In the genomic region with DNA sequence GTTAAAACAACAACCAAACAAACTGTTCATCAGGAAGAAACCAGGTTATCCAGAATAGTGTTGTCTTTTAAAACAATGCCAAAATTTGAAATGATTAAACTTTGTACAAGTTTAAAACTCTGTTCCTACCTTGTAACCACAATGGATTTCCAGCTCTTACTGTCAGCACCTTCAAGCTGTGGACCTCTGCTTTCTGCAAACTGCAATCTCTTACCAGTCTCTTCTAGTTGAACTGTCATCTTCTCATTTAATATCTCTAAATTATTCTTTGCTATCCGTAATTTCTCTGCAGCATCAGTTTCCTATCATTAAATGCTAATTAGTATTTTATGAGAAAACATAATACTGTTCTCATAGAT, we compare ENCODE assay signal across 27 cellular contexts. TPM values are rescaled to one million over a fixed set of nuclear protein-coding genes. Genes with fewer than 3 reads are reported as not detected.
"Had no signal": no experiment of that assay in that cellular context is flagged by ENCODE, and none has a peak within 500 bp of the region (broad histone marks: within the 10 kb centered on the region; RNA-seq: fewer than 3 reads in every experiment).

No MANE protein-coding gene starts in this region.

- H3K4me1 ChIP-seq: body of pancreas, lower lobe of right lung, neural progenitor cell, prostate gland, stomach, suprapubic skin, transverse colon had no signal

- H3K36me3 ChIP-seq: neural progenitor cell, prostate gland had no signal

- DNase-seq: activated CD4-positive, alpha-beta T cell treated with anti-CD3 and anti-CD28 coated beads for 1 hour; activated CD4-positive, alpha-beta T cell treated with anti-CD3 and anti-CD28 coated beads, Interleukin-2, amount 50 U/mL, for 1 hour; activated CD8-positive, alpha-beta T cell treated with anti-CD3 and anti-CD28 coated beads, Interleukin-2, amount 10 ng/mL, durations not matched to agents 7 days and 5 days; activated effector memory CD4-positive, alpha-beta T cell treated with Interleukin-2 at 50 U/mL for 16 hours; activated naive CD4-positive, alpha-beta T cell treated with anti-CD3 and anti-CD28 coated beads for 36 hours; activated T-cell treated with anti-CD3 and anti-CD28 coated beads, Interleukin-2, amount 50 U/mL, for 4 hours; body of pancreas; effector CD4-positive, alpha-beta T cell; erythroblast; glutamatergic neuron; lower lobe of right lung; naive B cell; small intestine; stimulated activated CD4-positive, alpha-beta T cell treated with anti-CD3 and anti-CD28 coated beads, Interleukin-2, amount 100 ng/mL, for 24 hours; stomach; T-cell; transverse colon; WERI-Rb-1 had no signal

- ATAC-seq: activated CD8-positive, alpha-beta T cell treated with anti-CD3 and anti-CD28 coated beads, Interleukin-2, amount 10 ng/mL, durations not matched to agents 7 days and 5 days; activated T-cell treated with anti-CD3 and anti-CD28 coated beads, Interleukin-2, amount 50 U/mL, for 4 hours; body of pancreas; lower lobe of right lung; sciatic nerve; stimulated activated effector memory CD8-positive, alpha-beta T cell treated with anti-CD3 and anti-CD28 coated beads, Interleukin-12 subunit alpha, Interleukin-12 subunit beta, amount 100 ng/mL, for 72 hours had no signal

- H3K9me3 ChIP-seq: body of pancreas, lower lobe of right lung, prostate gland, stomach, suprapubic skin, transverse colon had no signal

- H3K27me3 ChIP-seq: body of pancreas, neural progenitor cell, stomach, suprapubic skin, transverse colon had no signal

- H3K27ac ChIP-seq: body of pancreas, lower lobe of right lung, neural progenitor cell, prostate gland, stomach, suprapubic skin, transverse colon, WERI-Rb-1 had no signal

- H3K4me3 ChIP-seq: body of pancreas, lower lobe of right lung, neural progenitor cell, prostate gland, stomach, suprapubic skin, transverse colon had no signal

- FAIRE-seq: endometrium, frontal cortex, small intestine, urothelium cell line had no signal

- H3K4me2 ChIP-seq: neural progenitor cell had no signal

- H2AFZ ChIP-seq: neural progenitor cell had no signal

- H3K9ac ChIP-seq: neural progenitor cell had no signal

RNA-seq across cellular contexts. Expression of gene C12orf50, which starts 29.5 kb away (rescaled TPM):
- total RNA-seq: activated T-cell treated with anti-CD3 and anti-CD28 coated beads, Interleukin-2, amount 50 U/mL, for 4 hours; body of pancreas; fibroblast of lung; frontal cortex; lower lobe of right lung; stomach; suprapubic skin; transverse colon had no signal
- polyA plus RNA-seq: fibroblast of lung, small intestine, stomach had no signal
